ENCODE assay signal across 8 cellular contexts in genomic region chr12:54549774-54550451, GRCh38. TPM values are rescaled to one million over a fixed set of nuclear protein-coding genes. Genes with fewer than 3 reads are reported as not detected.
DNase-seq lines count a peak whose midpoint lies in the region; ATAC-seq and TF ChIP-seq lines count a peak whose summit lies in the region.

No MANE protein-coding gene starts in this region.

- H3K4me1 ChIP-seq in endodermal cell (ENCODE audit: control insufficient read depth, insufficient read depth, low read length) (peaks cover 4% of the 10 kb centered on the region), vagina (peaks cover 10% of the 10 kb centered on the region)

- H3K27me3 ChIP-seq in endodermal cell (ENCODE audit: control insufficient read depth, insufficient read depth, low read length, poor library complexity, severe bottlenecking) (peaks cover 68% of the 10 kb centered on the region), vagina (no peaks in the 10 kb centered on the region)

- CTCF ChIA-PET in WTC11 (lab: Charles Lee): interaction anchor here (0.7 to 3.5 kb wide), 18 partner anchors 8 to 150 kb away, joined by 3 to 35 read pairs (median 7); no protein-coding TSS in a partner anchor

- H3K4me3 ChIP-seq in endodermal cell (ENCODE audit: low read length): peak overlapping the region; percentile 81
- peak overlapping the region; percentile 42 to 56 for H3K4me3 ChIP-seq in vagina

- ATAC-seq in WTC11: peak; percentile 69
- ATAC-seq in GM18867 (IDR thresholded peaks at IDR 0.05; ENCODE audit: unreplicated experiment): no peak

- H3K27ac ChIP-seq in endodermal cell (ENCODE audit: low read depth, low read length) (no peak overlapping the region), vagina (no peak overlapping the region)

- TF ChIP-seq CTCF in WTC11 (IDR thresholded peaks at IDR 0.05): no peak
- TF ChIP-seq CTCF in endodermal cell (conservative IDR thresholded peaks at IDR 0.05): peak; percentile 30
- no peak for TF ChIP-seq CTCF in neural crest cell (conservative IDR thresholded peaks at IDR 0.05)
- no peak for TF ChIP-seq CTCF in vagina (IDR thresholded peaks at IDR 0.05)

- H3K27ac Mint-ChIP-seq in WTC11 (no peak overlapping the region), endodermal cell (no peak overlapping the region), neural crest cell (ENCODE audit: unreplicated experiment) (no peak overlapping the region)

- peaks cover 27% of the 10 kb centered on the region for H3K4me1 Mint-ChIP-seq in WTC11
- peaks cover 22% of the 10 kb centered on the region for H3K4me1 Mint-ChIP-seq in endodermal cell
- peaks cover 16% of the 10 kb centered on the region for H3K4me1 Mint-ChIP-seq in neural crest cell

- H3K9me3 ChIP-seq in endodermal cell (ENCODE audit: control insufficient read depth, low read length): no peaks in the 10 kb centered on the region
- no peaks in the 10 kb centered on the region for H3K9me3 ChIP-seq in vagina

- H3K27me3 Mint-ChIP-seq in WTC11 (ENCODE audit: low read depth) (no peaks in the 10 kb centered on the region; the same call in 1 of the 2 replicates), endodermal cell (ENCODE audit: insufficient read depth) (peaks cover 18% of the 10 kb centered on the region), neural crest cell (ENCODE audit: low read depth) (peaks cover 3% of the 10 kb centered on the region)

- H3K9me3 Mint-ChIP-seq in WTC11: no peaks in the 10 kb centered on the region
- no peaks in the 10 kb centered on the region for H3K9me3 Mint-ChIP-seq in endodermal cell
- no peaks in the 10 kb centered on the region for H3K9me3 Mint-ChIP-seq in neural crest cell

- H3K9ac ChIP-seq in endodermal cell (ENCODE audit: extremely low read depth, low read length, poor library complexity, severe bottlenecking): no peak overlapping the region

- WGBS in endodermal cell (ENCODE audit: insufficient coverage in 1 of 2, insufficient read length in 1 of 2), 2 experiments: 8 to 11% methylated on average over 10 to 22 of the region's 22 CpGs

- no peak for TF ChIP-seq POLR2A in vagina (IDR thresholded peaks at IDR 0.05)

- peak; percentile 35 to 46 for DNase-seq in NCI-H524 (lab: John Stamatoyannopoulos, UW)
- DNase-seq in NCI-H524 treated with DMSO at 0.1 percent for 48 hours (lab: John Stamatoyannopoulos, UW): no peak
- DNase-seq in WTC11 (ENCODE audit: low spot score): peak; percentile 42
- DNase-seq in endodermal cell: no peak
- DNase-seq in neural crest cell (ENCODE audit: low read depth, low spot score): no peak
- DNase-seq in vagina (ENCODE audit: extremely low spot score in 2 of 2): no peak
- no peak for DNase-seq in SKM-1 (lab: John Stamatoyannopoulos, UW; ENCODE audit: unreplicated experiment)

- H3K4me3 Mint-ChIP-seq in WTC11 (peak overlapping the region; percentile 74), endodermal cell (peak overlapping the region; percentile 63), neural crest cell (peak overlapping the region; percentile 89)

- H3K36me3 ChIP-seq in endodermal cell (ENCODE audit: control insufficient read depth, insufficient read depth, low read length): no peaks in the 10 kb centered on the region
- H3K36me3 ChIP-seq in vagina: no peaks in the 10 kb centered on the region

- POLR2A ChIA-PET in WTC11 (lab: Charles Lee): interaction anchor here (1.0 kb wide), 1 partner anchor 16 kb away, joined by 3 read pairs; no protein-coding TSS in a partner anchor

- H3K36me3 Mint-ChIP-seq in WTC11: no peaks in the 10 kb centered on the region
- no peaks in the 10 kb centered on the region for H3K36me3 Mint-ChIP-seq in endodermal cell (ENCODE audit: low read depth)
- H3K36me3 Mint-ChIP-seq in neural crest cell (ENCODE audit: low read depth): no peaks in the 10 kb centered on the region

- intact Hi-C loops in vagina (cut with DNase I): no loop called here

TF ChIP-seq in WTC11, 78 proteins besides CTCF, POLR2A, EP300 and RAD21 (continues in another document):
- TF ChIP-seq IRF2 (CRISPR knock-in tag; IDR thresholded peaks at IDR 0.05; ENCODE audit: borderline replicate concordance, low read depth) (no peak), SMAD4 (CRISPR knock-in tag; IDR thresholded peaks at IDR 0.05) (no peak), CDX4 (CRISPR knock-in tag; IDR thresholded peaks at IDR 0.05; ENCODE audit: borderline replicate concordance) (no peak), ZNF219 (CRISPR knock-in tag; IDR thresholded peaks at IDR 0.05; ENCODE audit: borderline replicate concordance) (no peak), MLX (CRISPR knock-in tag; IDR thresholded peaks at IDR 0.05) (no peak), FOXP4 (CRISPR knock-in tag; IDR thresholded peaks at IDR 0.05) (peak; percentile 61; the same call in 1 of the 2 replicates), ZNF281 (CRISPR knock-in tag; IDR thresholded peaks at IDR 0.05) (no peak), ZBTB21 (CRISPR knock-in tag; IDR thresholded peaks at IDR 0.05; ENCODE audit: borderline replicate concordance) (no peak), MAX (CRISPR knock-in tag; IDR thresholded peaks at IDR 0.05) (peak; percentile 65; the same call in 1 of the 2 replicates)

RNA-seq across cellular contexts. Expression of gene PDE1B, which starts 0.5 kb away (rescaled TPM):
- 0.41 to 1.9 TPM (median 0.64 TPM) in 3 replicates for total RNA-seq in WTC11 (2021)
- total RNA-seq in endodermal cell: 1 to 10 TPM; 1.1 to 1.6 TPM
- polyA plus RNA-seq in endodermal cell (2013, experiment 1 of 2): 11.4 TPM
- 10.6 TPM for polyA plus RNA-seq in endodermal cell (2013, experiment 2 of 2)
- 2.9 and 3.5 TPM in 2 replicates for total RNA-seq in neural crest cell
- total RNA-seq in vagina: 9.6 TPM

RNA-seq across cellular contexts. Expression of gene PPP1R1A, which starts 38.5 kb away (rescaled TPM):
- total RNA-seq in WTC11 (2021) (12.4 to 15.5 TPM (median 13.1 TPM) in 3 replicates), endodermal cell (10 to 100 TPM; 12.5 to 16.1 TPM), neural crest cell (9.1 and 10.3 TPM in 2 replicates), vagina (10.8 TPM)
- 42.6 TPM for polyA plus RNA-seq in endodermal cell (2013, experiment 1 of 2)
- polyA plus RNA-seq in endodermal cell (2013, experiment 2 of 2): 40.8 TPM

RNA-seq across cellular contexts. Expression of gene NCKAP1L, which starts 52.4 kb away (rescaled TPM):
- total RNA-seq in WTC11 (2021) (0.41 to 0.76 TPM (median 0.57 TPM) in 3 replicates), endodermal cell (1 to 10 TPM; 2.1 to 2.5 TPM), neural crest cell (0.19 TPM in 1 of 2 replicates, not detected in the other), vagina (10.8 TPM)
- 0.78 TPM for polyA plus RNA-seq in endodermal cell (2013, experiment 1 of 2)
- 0.75 TPM for polyA plus RNA-seq in endodermal cell (2013, experiment 2 of 2)

Comparison
In these comparisons a context has a peak if more than half of its experiments do, and no peak if none do; other contexts are left out.
1. DNase-seq: peak in NCI-H524 (2 of 2) and WTC11 (single experiment); none in NCI-H524 treated with DMSO at 0.1 percent for 48 hours (single experiment), endodermal cell (single experiment), neural crest cell (single experiment), vagina (0 of 2) and SKM-1 (single experiment).
2. Peak in every context shown above with its lines, with median percentiles within 50 percentile points of each other: H3K4me3 Mint-ChIP-seq.